8 cellular contexts compared by ENCODE assay signal in genomic region chr20:43955244-43956191, GRCh38. TPM values are rescaled to one million over a fixed set of nuclear protein-coding genes. Genes with fewer than 3 reads are reported as not detected.
DNase-seq lines count a peak whose midpoint lies in the region; TF ChIP-seq lines count a peak whose summit lies in the region.

No MANE protein-coding gene starts in this region.

- CTCF ChIA-PET in GM10248 (lab: Yijun Ruan, JAX): interaction anchor here (0.9 to 2.1 kb wide), 11 partner anchors 9 to 205 kb away, joined by 3 to 9 read pairs (median 3); no protein-coding TSS in a partner anchor

- H3K27ac ChIP-seq in GM23248: peak overlapping the region; percentile 82

- no peaks in the 10 kb centered on the region for H3K36me3 ChIP-seq in GM23248 (ENCODE audit: low read depth)

- H3K9me3 ChIP-seq in GM23248 (ENCODE audit: low read depth): no peaks in the 10 kb centered on the region

- in situ Hi-C loops in GM23248 (cut with MboI): no loop called here

- 45% methylated on average over 12 of the region's 12 CpGs for WGBS in GM23248 (ENCODE audit: low coverage in 1 of 2, low lambda C conversion rate in 2 of 2, missing lambda C conversion rate in 2 of 2), 2 experiments

- POLR2A ChIA-PET in GM10248 (lab: Yijun Ruan, JAX): interaction anchor here (0.8 kb wide), 1 partner anchor 13 kb away, joined by 4 read pairs; no protein-coding TSS in a partner anchor

- H3K9me2 ChIP-seq in GM23248 (ENCODE audit: insufficient read depth): no peaks in the 10 kb centered on the region

- peaks cover 34% of the 10 kb centered on the region for H3F3A ChIP-seq in GM23248 (ENCODE audit: insufficient read depth)

- H3K9ac ChIP-seq in GM23248: peak overlapping the region; percentile 57

- H3K4me2 ChIP-seq in GM23248 (ENCODE audit: unreplicated experiment): peak overlapping the region; percentile 56

- H3K79me2 ChIP-seq in GM23248 (ENCODE audit: insufficient read depth): no peaks in the 10 kb centered on the region

- H3K4me3 ChIP-seq in GM23248: 0 out of 2 replicates have a peak overlapping the region, but pooled peaks have one; percentile 22
- no peak overlapping the region for H3K4me3 ChIP-seq in epithelial cell of esophagus (ENCODE audit: low read length)

- H2AFZ ChIP-seq in GM23248: no peak overlapping the region

- TF ChIP-seq CTCF in GM10248 (IDR thresholded peaks at IDR 0.05; ENCODE audit: control extremely low read depth, extremely low read depth, low read depth, missing control alignments) (no peak), epithelial cell of esophagus (IDR thresholded peaks at IDR 0.05; ENCODE audit: insufficient read depth, low read depth, low read length, missing control alignments) (no peak)

- no peaks in the 10 kb centered on the region for H3K27me3 ChIP-seq in GM23248 (replicated peaks; ENCODE audit: insufficient read depth)

- peaks cover 29% of the 10 kb centered on the region for H3K4me1 ChIP-seq in GM23248 (ENCODE audit: insufficient read depth)

- DNase-seq in GM10248 (ENCODE audit: extremely low spot score): peak; percentile 57
- DNase-seq in GM23248: peak; percentile 97
- peak; percentile 62 for DNase-seq in KG1 (lab: John Stamatoyannopoulos, UW)
- peak; percentile 68 for DNase-seq in activated CD4-positive, alpha-beta T cell treated with anti-CD3 and anti-CD28 coated beads for 48 hours
- DNase-seq in epithelial cell of esophagus (ENCODE audit: low read depth): peak; percentile 95
- DNase-seq in stimulated activated CD4-positive, alpha-beta T cell treated with anti-CD3 and anti-CD28 coated beads, Interleukin-1b, Interleukin-23, amount 100 ng/mL, for 4 hours (ENCODE audit: low read depth in 2 of 2): peak; percentile 15 to 48
- no peak for DNase-seq in amygdala (lab: John Stamatoyannopoulos, UW)
- DNase-seq in effector CD8-positive, alpha-beta T cell (lab: John Stamatoyannopoulos, UW): no peak

- no peaks in the 10 kb centered on the region for H4K20me1 ChIP-seq in GM23248 (ENCODE audit: insufficient read depth)

RNA-seq across cellular contexts. Expression of gene TOX2, which starts 40.9 kb away (rescaled TPM):
- 0.97 and 4.3 TPM in 2 replicates for total RNA-seq in GM23248 (2014; rRNA removed; shearing (Covaris generic))
- polyA plus RNA-seq in GM23248 (2016; fragmentation: Nextera tagmentation; extraction: Ambion mirVana): 13.9 and 15.9 TPM in 2 replicates

Comparison
In these comparisons a context has a peak if more than half of its experiments do, and no peak if none do; other contexts are left out.
1. DNase-seq: peak in GM10248 (single experiment), GM23248 (single experiment), KG1 (single experiment), activated CD4-positive, alpha-beta T cell treated with anti-CD3 and anti-CD28 coated beads for 48 hours (single experiment), epithelial cell of esophagus (single experiment) and stimulated activated CD4-positive, alpha-beta T cell treated with anti-CD3 and anti-CD28 coated beads, Interleukin-1b, Interleukin-23, amount 100 ng/mL, for 4 hours (2 of 2); none in amygdala (0 of 56) and effector CD8-positive, alpha-beta T cell (single experiment).